28 cellular contexts compared by ENCODE assay signal in the genomic region with DNA sequence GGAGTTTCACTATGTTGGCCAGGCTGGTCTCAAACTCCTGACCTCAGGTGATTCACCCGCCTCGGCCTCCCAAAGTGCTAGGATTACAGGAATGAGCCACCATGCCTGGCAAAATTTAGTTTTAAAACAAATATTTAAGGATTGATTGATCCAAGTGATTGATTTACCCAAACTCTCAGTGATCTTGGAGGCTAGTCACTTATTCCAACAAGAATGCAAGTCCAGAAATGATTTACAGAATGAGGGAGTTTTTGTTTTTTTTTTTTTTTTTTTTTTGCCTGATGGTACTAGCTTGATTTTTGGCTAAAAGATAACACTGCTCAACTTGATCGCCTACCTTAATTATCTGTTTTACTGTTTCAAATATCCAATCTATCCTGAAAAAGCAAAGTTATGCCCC. TPM values are rescaled to one million over a fixed set of nuclear protein-coding genes. Genes with fewer than 3 reads are reported as not detected.
"Had no signal": no experiment of that assay in that cellular context is flagged by ENCODE, and none has a peak within 500 bp of the region (broad histone marks: within the 10 kb centered on the region; RNA-seq: fewer than 3 reads in every experiment).

No MANE protein-coding gene starts in this region.

- H3K9me3 Mint-ChIP-seq: activated naive CD4-positive, alpha-beta T cell treated with anti-CD3 and anti-CD28 coated beads for 36 hours; WTC11 had no signal

- ATAC-seq: activated CD8-positive, alpha-beta T cell treated with anti-CD3 and anti-CD28 coated beads, Interleukin-2, amount 10 ng/mL, durations not matched to agents 7 days and 5 days; K562; SK-N-SH treated with all-trans-retinoic acid at 6 μM for 48 hours; WTC11 had no signal

- H3K36me3 Mint-ChIP-seq: WTC11 had no signal

- H3K27me3 ChIP-seq: Peyer's patch, SJCRH30 had no signal

- DNase-seq: activated CD4-positive, alpha-beta T cell treated with anti-CD3 and anti-CD28 coated beads for 48 hours; activated CD4-positive, alpha-beta T cell treated with anti-CD3 and anti-CD28 coated beads, Interleukin-2, amount 50 U/mL, for 4 hours; activated CD4-positive, CD25-positive, alpha-beta regulatory T cell treated with anti-CD3 and anti-CD28 coated beads, Interleukin-2, amount 50 U/mL, for 72 hours; activated CD8-positive, alpha-beta memory T cell treated with anti-CD3 and anti-CD28 coated beads, Interleukin-2, amount 50 U/mL, for 48 hours; activated CD8-positive, alpha-beta T cell treated with anti-CD3 and anti-CD28 coated beads, Interleukin-2, amount 10 ng/mL, durations not matched to agents 7 days and 5 days; activated gamma-delta T cell; activated naive CD4-positive, alpha-beta T cell treated with anti-CD3 and anti-CD28 coated beads for 36 hours; activated T-cell treated with anti-CD3 and anti-CD28 coated beads, Interleukin-2, amount 50 U/mL, for 1 hour; anterior cingulate cortex; central memory CD4-positive, alpha-beta T cell; Karpas-422; MM.1S; NCI-H1105; NCI-H1436; NCI-H187; NCI-H2081; NCI-H510A treated with DMSO at 0.1 percent for 48 hours; Peyer's patch; Right ventricle myocardium superior; SJCRH30; SW 1271 had no signal

- H3K9me3 ChIP-seq: Peyer's patch, SJCRH30 had no signal

- H3K4me3 ChIP-seq: K562, Peyer's patch, SJCRH30 had no signal

- H3K36me3 ChIP-seq: Peyer's patch had no signal

- H3K4me3 Mint-ChIP-seq: activated CD8-positive, alpha-beta T cell treated with anti-CD3 and anti-CD28 coated beads, Interleukin-2, amount 10 ng/mL, durations not matched to agents 7 days and 5 days; activated naive CD4-positive, alpha-beta T cell treated with anti-CD3 and anti-CD28 coated beads for 36 hours; activated naive CD8-positive, alpha-beta T cell; WTC11 had no signal

- H3K4me1 ChIP-seq: Peyer's patch, SJCRH30 had no signal

- H3K27ac Mint-ChIP-seq: activated CD8-positive, alpha-beta T cell treated with anti-CD3 and anti-CD28 coated beads, Interleukin-2, amount 10 ng/mL, durations not matched to agents 7 days and 5 days; activated naive CD4-positive, alpha-beta T cell treated with anti-CD3 and anti-CD28 coated beads for 36 hours; activated naive CD8-positive, alpha-beta T cell; WTC11 had no signal

- H3K27ac ChIP-seq: Peyer's patch, RWPE1, SJCRH30 had no signal

RNA-seq across cellular contexts. Expression of gene TEX26, which starts 5.7 kb away (rescaled TPM):
- total RNA-seq: activated CD8-positive, alpha-beta T cell treated with anti-CD3 and anti-CD28 coated beads, Interleukin-2, amount 10 ng/mL, durations not matched to agents 7 days and 5 days; activated naive CD4-positive, alpha-beta T cell treated with anti-CD3 and anti-CD28 coated beads for 36 hours; bronchial epithelial cell; K562; Peyer's patch; Right ventricle myocardium superior; SJCRH30; T-helper 1 cell treated with Interleukin-12 subunit alpha and Interleukin-12 subunit beta and Interleukin-4 antibody, amounts not matched to agents 30 ng/mL and 1 ng/mL, for 36 hours; WTC11 had no signal

RNA-seq across cellular contexts. Expression of gene MEDAG, which starts 20.7 kb away (rescaled TPM):
- total RNA-seq: activated CD8-positive, alpha-beta T cell treated with anti-CD3 and anti-CD28 coated beads, Interleukin-2, amount 10 ng/mL, durations not matched to agents 7 days and 5 days; activated naive CD4-positive, alpha-beta T cell treated with anti-CD3 and anti-CD28 coated beads for 36 hours; K562; T-helper 1 cell treated with Interleukin-12 subunit alpha and Interleukin-12 subunit beta and Interleukin-4 antibody, amounts not matched to agents 30 ng/mL and 1 ng/mL, for 36 hours had no signal
